ENCODE assay signal across 2 cellular contexts in the genomic region with DNA sequence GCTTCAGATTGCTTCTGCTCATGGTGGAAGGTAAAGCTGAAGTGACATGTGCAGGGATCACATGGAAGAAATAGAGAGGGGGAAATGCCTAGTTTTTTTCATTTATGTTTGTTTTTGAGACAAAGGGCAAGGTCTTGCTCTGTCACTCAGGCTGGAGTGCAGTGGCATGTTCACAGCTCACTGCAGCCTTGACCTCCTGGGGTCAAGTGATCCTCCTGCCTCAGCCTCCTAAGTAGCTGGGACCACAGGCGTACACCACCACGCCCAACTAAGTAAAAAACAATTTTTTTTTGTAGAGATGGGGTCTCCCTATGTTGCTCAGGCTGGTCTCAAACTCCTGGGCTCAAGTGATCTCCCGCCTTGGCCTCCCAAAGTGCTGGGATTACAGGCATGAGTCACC. TPM values are rescaled to one million over a fixed set of nuclear protein-coding genes. Genes with fewer than 3 reads are reported as not detected.
"Had no signal": no experiment of that assay in that cellular context is flagged by ENCODE, and none has a peak within 500 bp of the region (broad histone marks: within the 10 kb centered on the region; RNA-seq: fewer than 3 reads in every experiment).

No MANE protein-coding gene starts in this region.

RNA-seq across cellular contexts. Expression of a gene that starts 19.6 kb away (rescaled TPM):
- total RNA-seq: G401, GM12878 had no signal
